8 cellular contexts compared by ENCODE assay signal in the genomic region with DNA sequence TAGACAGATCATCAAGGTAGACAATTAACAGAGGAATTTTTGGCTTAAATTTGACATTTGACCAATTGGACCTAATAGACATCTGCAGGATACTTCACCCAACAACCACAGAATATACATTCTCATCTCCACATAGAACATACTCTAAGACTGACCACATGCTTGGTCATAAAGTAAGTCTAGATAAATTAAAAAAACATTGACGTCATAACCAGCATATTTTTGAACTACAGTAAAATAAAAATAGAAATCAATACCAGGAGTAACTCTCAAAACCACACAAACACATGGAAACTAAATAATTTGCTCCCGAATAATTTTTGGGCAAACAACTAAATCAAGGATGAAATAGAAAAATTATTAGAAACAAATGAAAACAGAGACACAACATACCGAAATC.
"Had no signal": no experiment of that assay in that cellular context is flagged by ENCODE, and none has a peak within 500 bp of the region (broad histone marks: within the 10 kb centered on the region; RNA-seq: fewer than 3 reads in every experiment).

No MANE protein-coding gene starts in this region.

- H3K4me3 ChIP-seq: GM23338 had no signal

- FAIRE-seq: H1, HTR-8/SVneo had no signal

- H2AFZ ChIP-seq: GM23338 had no signal

- DNase-seq: H9, HCEC 1CT, HFFc6, KBM-7 had no signal

- H3K4me1 Mint-ChIP-seq: GM23338, H9 had no signal

- ATAC-seq: GM23338 had no signal

- H3K36me3 Mint-ChIP-seq: IgD-negative memory B cell had no signal

- H3K9me3 Mint-ChIP-seq: GM23338, H9, HFFc6 had no signal

- H3K27ac Mint-ChIP-seq: GM23338, H9, HFFc6, IgD-negative memory B cell had no signal

- H3K4me3 Mint-ChIP-seq: GM23338, H9, HFFc6, IgD-negative memory B cell had no signal

- H3K4me2 ChIP-seq: GM23338 had no signal
